23 cellular contexts compared by ENCODE assay signal in genomic region chr14:69001375-69001774, GRCh38. TPM values are rescaled to one million over a fixed set of nuclear protein-coding genes. Genes with fewer than 3 reads are reported as not detected.
DNase-seq lines count a peak whose midpoint lies in the region; FAIRE-seq and TF ChIP-seq lines count a peak whose summit lies in the region.
"Had no signal": no experiment of that assay in that cellular context is flagged by ENCODE, and none has a peak within 500 bp of the region (broad histone marks: within the 10 kb centered on the region; RNA-seq: fewer than 3 reads in every experiment).

No MANE protein-coding gene starts in this region.

- TF ChIP-seq POLR2A in H1 (IDR thresholded peaks at IDR 0.05; ENCODE audit: control extremely low read depth in 1 of 2, low read depth in 2 of 2, low read length in 2 of 2): no peak

- CTCF ChIA-PET in H1 (lab: Charles Lee; ENCODE audit: partially characterized antibody): interaction anchor here (0.6 to 4.8 kb wide), 15 partner anchors 11 to 117 kb away, joined by 3 to 24 read pairs (median 5); no protein-coding TSS in a partner anchor

- H2BK12ac ChIP-seq in H1 (ENCODE audit: low read depth, low read length) (no peak overlapping the region), mesenchymal stem cell (ENCODE audit: low read length in 2 of 2) (no peak overlapping the region), trophoblast cell (ENCODE audit: low read length) (no peak overlapping the region)

- no peaks in the 10 kb centered on the region for H3K79me1 ChIP-seq in H1 (ENCODE audit: low read depth, low read length)
- no peaks in the 10 kb centered on the region for H3K79me1 ChIP-seq in mesenchymal stem cell (replicated peaks; ENCODE audit: low read length, poor library complexity, severe bottlenecking)
- H3K79me1 ChIP-seq in trophoblast cell (ENCODE audit: low read length): peaks cover 6% of the 10 kb centered on the region

- no peak for TF ChIP-seq CTCF in H1 (IDR thresholded peaks at IDR 0.05; ENCODE audit: control extremely low read depth in 1 of 3, insufficient read depth in 1 of 3, low read depth in 1 of 3, low read length in 3 of 3)

- H4K91ac ChIP-seq in H1 (replicated peaks; ENCODE audit: insufficient read length, low read length): no peak overlapping the region
- no peak overlapping the region for H4K91ac ChIP-seq in mesenchymal stem cell (ENCODE audit: low read length)
- H4K91ac ChIP-seq in trophoblast cell (ENCODE audit: low read depth, low read length): no peak overlapping the region

- FAIRE-seq in H1 (lab: Jason Lieb, UNC): no peak
- FAIRE-seq: A204.1, G401.6, GM12891 had no signal

- H3K23ac ChIP-seq in H1 (ENCODE audit: insufficient read length) (no peak overlapping the region), mesenchymal stem cell (ENCODE audit: low read length in 2 of 2) (no peak overlapping the region), trophoblast cell (ENCODE audit: low read length) (no peak overlapping the region)

- no peaks in the 10 kb centered on the region; the same call in 1 of the 2 replicates for H3K23me2 ChIP-seq in H1 (ENCODE audit: low read depth, low read length)

- H3K9me3 ChIP-seq in H1 (ENCODE audit: insufficient read depth in 2 of 2, low read depth in 1 of 2, low read length in 1 of 2) (no peaks in the 10 kb centered on the region), mesenchymal stem cell (ENCODE audit: control insufficient read depth, low read length) (peaks cover 2% of the 10 kb centered on the region), trophoblast cell (ENCODE audit: insufficient read depth, low read depth, low read length) (no peaks in the 10 kb centered on the region)
- H3K9me3 ChIP-seq: BE2C, BLaER1 had no signal

- H3K4ac ChIP-seq in H1 (replicated peaks; ENCODE audit: insufficient read length, low read depth, low read length) (peak overlapping the region; percentile 58), mesenchymal stem cell (ENCODE audit: low read depth in 1 of 2, low read length in 2 of 2) (no peak overlapping the region), trophoblast cell (ENCODE audit: low read depth, low read length) (no peak overlapping the region)

- H2BK5ac ChIP-seq in H1 (ENCODE audit: low read depth, low read length) (no peak overlapping the region), mesenchymal stem cell (ENCODE audit: low read depth, low read length, poor library complexity, severe bottlenecking) (no peak overlapping the region), trophoblast cell (ENCODE audit: low read depth, low read length, poor library complexity) (peak overlapping the region; percentile 4)

- H3K9ac ChIP-seq in H1 (replicated peaks in 1 of 4; ENCODE audit: extremely low read depth in 1 of 4, low read depth in 3 of 4, low read length in 3 of 4) (no peak overlapping the region), mesenchymal stem cell (ENCODE audit: low read length) (no peak overlapping the region), trophoblast cell (ENCODE audit: low read length) (no peak overlapping the region)
- H3K9ac ChIP-seq: BLaER1 had no signal

- H3K27me3 ChIP-seq in H1 (replicated peaks in 1 of 4; ENCODE audit: control insufficient read depth in 3 of 4, extremely low read depth in 1 of 4, insufficient read depth in 3 of 4, low read length in 3 of 4): no peaks in the 10 kb centered on the region
- H3K27me3 ChIP-seq in mesenchymal stem cell (ENCODE audit: control insufficient read depth in 1 of 2, insufficient read depth in 1 of 2, low read length in 2 of 2): no peaks in the 10 kb centered on the region
- no peaks in the 10 kb centered on the region for H3K27me3 ChIP-seq in trophoblast cell (ENCODE audit: insufficient read depth, low read length)
- H3K27me3 ChIP-seq: BE2C, BLaER1 had no signal

- DNase-seq in ELF-1 (ENCODE audit: low read depth, low spot score) (peak; percentile 54), H1 (ENCODE audit: low read depth in 1 of 2, low spot score in 2 of 2) (no peak), mesenchymal stem cell (no peak), trophoblast cell (peak in 1 of 2 donors; percentile 26), NCI-H82 (lab: John Stamatoyannopoulos, UW) (no peak), activated gamma-delta T cell treated with Interleukin-2 at 50 U/mL for 16 hours (no peak), caudate nucleus (lab: John Stamatoyannopoulos, UW) (no peak)
- DNase-seq in effector CD4-positive, alpha-beta T cell: no peak
- DNase-seq: ACHN; BE2C; C1 segment of cervical spinal cord; CD4-positive, alpha-beta memory T cell; COR-L47; DMS 273 treated with DMSO at 0.1 percent for 48 hours; DMS153; DMS79; DND-41; EL; GF-D8 had no signal

- H4K5ac ChIP-seq in H1 (ENCODE audit: insufficient read length, low read depth, low read length): no peak overlapping the region

- H2AK5ac ChIP-seq in H1 (ENCODE audit: low read depth, low read length): no peak overlapping the region
- no peak overlapping the region for H2AK5ac ChIP-seq in mesenchymal stem cell (ENCODE audit: low read length, severe bottlenecking)
- H2AK5ac ChIP-seq in trophoblast cell (ENCODE audit: low read length): no peak overlapping the region

- no peak overlapping the region for H4K12ac ChIP-seq in trophoblast cell (ENCODE audit: low read depth, low read length)

- no peak overlapping the region for H3K56ac ChIP-seq in H1 (replicated peaks; ENCODE audit: insufficient read length, low read depth, low read length)

- H3K18ac ChIP-seq in H1 (ENCODE audit: extremely low read depth, low read length) (no peak overlapping the region), mesenchymal stem cell (ENCODE audit: low read depth in 1 of 2, low read length in 2 of 2) (no peak overlapping the region), trophoblast cell (ENCODE audit: low read length) (no peak overlapping the region)

- H3K4me3 ChIP-seq in H1 (ENCODE audit: extremely low read depth in 1 of 4, insufficient read depth in 2 of 4, low read depth in 3 of 4, low read length in 4 of 4) (no peak overlapping the region), mesenchymal stem cell (ENCODE audit: insufficient read depth in 1 of 2, low read depth in 1 of 2, low read length in 2 of 2) (no peak overlapping the region), trophoblast cell (ENCODE audit: low read depth, low read length) (no peak overlapping the region)
- H3K4me3 ChIP-seq: BLaER1 had no signal

- H3K4me2 ChIP-seq in H1 (ENCODE audit: insufficient read depth in 1 of 2, low read depth in 2 of 2, low read length in 2 of 2) (no peak overlapping the region), mesenchymal stem cell (ENCODE audit: low read length, poor library complexity, severe bottlenecking) (no peak overlapping the region), trophoblast cell (ENCODE audit: low read length) (no peak overlapping the region)
- H3K4me2 ChIP-seq: BLaER1 had no signal

- H3K79me2 ChIP-seq in H1 (ENCODE audit: control insufficient read depth in 1 of 2, insufficient read depth in 2 of 2, low read length in 2 of 2): no peaks in the 10 kb centered on the region
- H3K79me2 ChIP-seq in trophoblast cell (ENCODE audit: control insufficient read depth, insufficient read depth, low read length, poor library complexity): no peaks in the 10 kb centered on the region

- H4K8ac ChIP-seq in H1 (ENCODE audit: extremely low read depth, insufficient read depth, low read length) (no peak overlapping the region), mesenchymal stem cell (ENCODE audit: low read length) (no peak overlapping the region), trophoblast cell (ENCODE audit: low read depth, low read length) (no peak overlapping the region)

- H3K4me1 ChIP-seq in H1 (replicated peaks in 1 of 4; ENCODE audit: control insufficient read depth in 3 of 4, insufficient read depth in 4 of 4, low read length in 3 of 4): peaks cover 3 to 18% (median 15%) of the 10 kb centered on the region in 4 experiments
- peaks cover 15% of the 10 kb centered on the region for H3K4me1 ChIP-seq in mesenchymal stem cell (ENCODE audit: control insufficient read depth, insufficient read depth, low read depth, low read length)
- H3K4me1 ChIP-seq in trophoblast cell (ENCODE audit: control insufficient read depth in 1 of 2, insufficient read depth in 2 of 2, low read length in 2 of 2): peaks cover 20 to 28% of the 10 kb centered on the region in 2 experiments
- H3K4me1 ChIP-seq: BLaER1 had no signal

- H2BK120ac ChIP-seq in H1 (replicated peaks; ENCODE audit: low read depth, low read length) (no peak overlapping the region), mesenchymal stem cell (ENCODE audit: low read depth, low read length) (no peak overlapping the region), trophoblast cell (ENCODE audit: insufficient read depth, low read length, poor library complexity) (no peak overlapping the region)

- H3K27ac ChIP-seq in H1 (ENCODE audit: low read depth, low read length): no peak overlapping the region
- no peak overlapping the region for H3K27ac ChIP-seq in mesenchymal stem cell (ENCODE audit: low read length, poor library complexity, severe bottlenecking)
- H3K27ac ChIP-seq in trophoblast cell (ENCODE audit: low read depth, low read length): peak overlapping the region; percentile 17
- no peak overlapping the region for H3K27ac ChIP-seq in caudate nucleus (ENCODE audit: low read depth, low read length)
- H3K27ac ChIP-seq: BLaER1 had no signal

- H3K14ac ChIP-seq in H1 (ENCODE audit: insufficient read length): no peak overlapping the region
- no peak overlapping the region for H3K14ac ChIP-seq in mesenchymal stem cell (ENCODE audit: low read length in 2 of 2)
- H3K14ac ChIP-seq in trophoblast cell (ENCODE audit: low read length): no peak overlapping the region

- no peaks in the 10 kb centered on the region for H4K20me1 ChIP-seq in H1 (replicated peaks in 1 of 2; ENCODE audit: control insufficient read depth in 1 of 2, insufficient read depth in 2 of 2, low read length in 2 of 2)
- H4K20me1 ChIP-seq: BLaER1 had no signal

- no peak for TF ChIP-seq EP300 in H1 (IDR thresholded peaks at IDR 0.05; ENCODE audit: borderline replicate concordance in 1 of 2, low read depth in 2 of 2, low read length in 2 of 2)

- H3K36me3 ChIP-seq in H1 (ENCODE audit: control insufficient read depth in 2 of 4, insufficient read depth in 4 of 4, low read length in 3 of 4): no peaks in the 10 kb centered on the region
- no peaks in the 10 kb centered on the region for H3K36me3 ChIP-seq in mesenchymal stem cell (ENCODE audit: control insufficient read depth in 1 of 2, insufficient read depth in 2 of 2, low read depth in 1 of 2, low read length in 2 of 2)
- H3K36me3 ChIP-seq in trophoblast cell (ENCODE audit: control insufficient read depth in 1 of 2, insufficient read depth in 2 of 2, low read length in 2 of 2): no peaks in the 10 kb centered on the region
- H3K36me3 ChIP-seq: BE2C, BLaER1 had no signal

- POLR2A ChIA-PET in H1 (lab: Charles Lee; ENCODE audit: partially characterized antibody): interaction anchor here (0.9 to 2.5 kb wide), 3 partner anchors 21 to 89 kb away, joined by 3 to 12 read pairs (median 4); no protein-coding TSS in a partner anchor

- H2BK20ac ChIP-seq in H1 (ENCODE audit: low read length): no peak overlapping the region

- no peak for TF ChIP-seq RAD21 in H1 (IDR thresholded peaks at IDR 0.05 in 1 of 2, conservative IDR thresholded peaks at IDR 0.05 in 1 of 2; ENCODE audit: low read depth in 2 of 2, low read length in 2 of 2)

- WGBS in H1 (ENCODE audit: extremely low coverage in 1 of 2, insufficient coverage in 1 of 2, insufficient read length in 1 of 2, insufficient replicate concordance in 2 of 2, low coverage in 1 of 2, low lambda C conversion rate in 2 of 2, missing lambda C conversion rate in 1 of 2), 2 experiments: 91% methylated on average over 2 of the region's 2 CpGs; no CpG with 5 or more reads in 1 of the 2 experiments
- WGBS in mesenchymal stem cell: 80% methylated on average over 2 of the region's 2 CpGs
- no CpG with 5 or more reads among the region's 2 CpGs for WGBS in trophoblast cell (ENCODE audit: extremely low coverage, insufficient coverage, insufficient read length)

- H2BK15ac ChIP-seq in H1 (ENCODE audit: low read length) (no peak overlapping the region), mesenchymal stem cell (ENCODE audit: low read depth, poor library complexity, severe bottlenecking) (peak overlapping the region; percentile 54)

- H2AFZ ChIP-seq in H1 (ENCODE audit: low read length) (no peak overlapping the region), mesenchymal stem cell (ENCODE audit: low read depth, low read length) (no peak overlapping the region), trophoblast cell (ENCODE audit: insufficient read depth, low read length, poor library complexity) (no peak overlapping the region)

RNA-seq across cellular contexts. Expression of gene ACTN1, which starts 22.3 kb away (rescaled TPM):
- 253 and 262 TPM in 2 replicates for total RNA-seq in H1 (2021; fragmentation: NEBNext Ultra II Directional; extraction: Animal tissue kit (Norgen Biotek cat#: 25700))
- polyA plus RNA-seq in H1 (2011; rRNA removed): 236 and 302 TPM in 2 replicates
- polyA plus RNA-seq in H1 (2011; cell fraction: cytosol; rRNA removed): 181 TPM
- 508 TPM for polyA plus RNA-seq in H1 (2011; cell fraction: nucleus; rRNA removed)
- polyA plus RNA-seq in H1 (2012, experiment 1 of 2): 230 to 270 TPM (median 252 TPM) in 4 replicates
- 133 TPM for polyA plus RNA-seq in H1 (2012, experiment 2 of 2)
- 162 TPM for polyA plus RNA-seq in H1 (2013, experiment 1 of 2)
- 147 TPM for polyA plus RNA-seq in H1 (2013, experiment 2 of 2)
- 205 and 224 TPM in 2 replicates for polyA minus RNA-seq in H1 (2011; rRNA and poly(A)+ RNA removed)
- polyA minus RNA-seq in H1 (2011; cell fraction: cytosol; rRNA and poly(A)+ RNA removed): 222 TPM
- polyA minus RNA-seq in H1 (2011; cell fraction: nucleus; rRNA and poly(A)+ RNA removed): 201 TPM
- polyA plus RNA-seq in mesenchymal stem cell (2013, experiment 1 of 2): 359 TPM
- 344 TPM for polyA plus RNA-seq in mesenchymal stem cell (2013, experiment 2 of 2)
- polyA plus RNA-seq in trophoblast cell (2013): 427 and 440 TPM in 2 replicates
